1 cellular context compared by ENCODE assay signal in genomic region chr22:37240240-37240940, GRCh38.
TF ChIP-seq lines count a peak whose summit lies in the region.

No MANE protein-coding gene starts in this region.

TF ChIP-seq in SK-N-SH, 30 proteins besides CTCF, POLR2A, EP300 and RAD21:
- TF ChIP-seq GATA2 (CRISPR knock-in tag; IDR thresholded peaks at IDR 0.05) (no peak), SMC3 (IDR thresholded peaks at IDR 0.05; ENCODE audit: low read depth, low read length) (no peak), FOXM1 (IDR thresholded peaks at IDR 0.05; ENCODE audit: low read depth) (no peak), SIN3A (IDR thresholded peaks at IDR 0.05; ENCODE audit: borderline replicate concordance, low read depth, low read length) (no peak), NFIC (IDR thresholded peaks at IDR 0.05; ENCODE audit: borderline replicate concordance) (no peak), MXI1 (IDR thresholded peaks at IDR 0.05; ENCODE audit: low read depth, low read length) (no peak), ZBTB33 (IDR thresholded peaks at IDR 0.05; ENCODE audit: borderline replicate concordance, low read depth) (no peak), RXRA (IDR thresholded peaks at IDR 0.05; ENCODE audit: borderline replicate concordance, low read depth) (no peak), IRF3 (IDR thresholded peaks at IDR 0.05; ENCODE audit: low read depth, low read length) (no peak), EZH2phosphoT487 (IDR thresholded peaks at IDR 0.05; ENCODE audit: borderline replicate concordance, low read depth) (no peak), JUND (IDR thresholded peaks at IDR 0.05) (no peak), USF1 (IDR thresholded peaks at IDR 0.05; ENCODE audit: borderline replicate concordance, low read depth) (no peak), RCOR1 (IDR thresholded peaks at IDR 0.05; ENCODE audit: low read length) (no peak), NRF1 (IDR thresholded peaks at IDR 0.05; ENCODE audit: low read depth, low read length) (no peak), TAF1 (IDR thresholded peaks at IDR 0.05; ENCODE audit: borderline replicate concordance, low read depth, low read length) (no peak), TEAD4 (IDR thresholded peaks at IDR 0.05; ENCODE audit: borderline replicate concordance, insufficient read depth) (no peak)
